ENCODE assay signal across 21 cellular contexts in genomic region chr22:44964722-44965078, GRCh38. TPM values are rescaled to one million over a fixed set of nuclear protein-coding genes. Genes with fewer than 3 reads are reported as not detected.
"Had no signal": no experiment of that assay in that cellular context is flagged by ENCODE, and none has a peak within 500 bp of the region (broad histone marks: within the 10 kb centered on the region; RNA-seq: fewer than 3 reads in every experiment).

No MANE protein-coding gene starts in this region.

- H3K36me3 ChIP-seq: colonic mucosa, heart left ventricle, stomach, thoracic aorta had no signal

- H3K4me1 ChIP-seq: colonic mucosa, heart left ventricle, stomach had no signal

- ATAC-seq: left lobe of liver; naive thymus-derived CD4-positive, alpha-beta T cell had no signal

- H3K4me3 ChIP-seq: colonic mucosa, heart left ventricle, stomach, thoracic aorta had no signal

- H3K27ac Mint-ChIP-seq: naive thymus-derived CD4-positive, alpha-beta T cell had no signal

- H3K36me3 Mint-ChIP-seq: naive thymus-derived CD4-positive, alpha-beta T cell had no signal

- DNase-seq: colonic mucosa; effector CD4-positive, alpha-beta T cell; foreskin melanocyte; heart left ventricle; hippocampal formation; mammary epithelial cell; naive thymus-derived CD4-positive, alpha-beta T cell; nephron progenitor cell; posterior cingulate gyrus; small intestine; stimulated activated CD4-positive, alpha-beta T cell treated with anti-CD3 and anti-CD28 coated beads, Interleukin-12 subunit alpha, Interleukin-12 subunit beta, amount 100 ng/mL, for 4 hours; stimulated activated naive CD4-positive, alpha-beta T cell; stomach; substantia nigra; trophoblast cell had no signal

- H3K9me3 Mint-ChIP-seq: naive thymus-derived CD4-positive, alpha-beta T cell; nephron progenitor cell had no signal

- H3K4me3 Mint-ChIP-seq: naive thymus-derived CD4-positive, alpha-beta T cell; nephron progenitor cell had no signal

- H3K9me3 ChIP-seq: colonic mucosa, heart left ventricle, stomach, thoracic aorta had no signal

- H3K4me1 Mint-ChIP-seq: naive thymus-derived CD4-positive, alpha-beta T cell had no signal

- H3K27me3 ChIP-seq: colonic mucosa had no signal

- FAIRE-seq: islet of Langerhans, small intestine had no signal

- H3K27ac ChIP-seq: colonic mucosa, heart left ventricle, stomach, thoracic aorta had no signal

RNA-seq across cellular contexts. Expression of gene PHF21B, which starts 45.1 kb away (rescaled TPM):
- total RNA-seq: colonic mucosa; left lobe of liver; mesenteric fat pad; mononuclear cell; naive thymus-derived CD4-positive, alpha-beta T cell; pulmonary artery endothelial cell had no signal
- polyA plus RNA-seq: mammary epithelial cell; naive thymus-derived CD4-positive, alpha-beta T cell had no signal
